In the genomic region with DNA sequence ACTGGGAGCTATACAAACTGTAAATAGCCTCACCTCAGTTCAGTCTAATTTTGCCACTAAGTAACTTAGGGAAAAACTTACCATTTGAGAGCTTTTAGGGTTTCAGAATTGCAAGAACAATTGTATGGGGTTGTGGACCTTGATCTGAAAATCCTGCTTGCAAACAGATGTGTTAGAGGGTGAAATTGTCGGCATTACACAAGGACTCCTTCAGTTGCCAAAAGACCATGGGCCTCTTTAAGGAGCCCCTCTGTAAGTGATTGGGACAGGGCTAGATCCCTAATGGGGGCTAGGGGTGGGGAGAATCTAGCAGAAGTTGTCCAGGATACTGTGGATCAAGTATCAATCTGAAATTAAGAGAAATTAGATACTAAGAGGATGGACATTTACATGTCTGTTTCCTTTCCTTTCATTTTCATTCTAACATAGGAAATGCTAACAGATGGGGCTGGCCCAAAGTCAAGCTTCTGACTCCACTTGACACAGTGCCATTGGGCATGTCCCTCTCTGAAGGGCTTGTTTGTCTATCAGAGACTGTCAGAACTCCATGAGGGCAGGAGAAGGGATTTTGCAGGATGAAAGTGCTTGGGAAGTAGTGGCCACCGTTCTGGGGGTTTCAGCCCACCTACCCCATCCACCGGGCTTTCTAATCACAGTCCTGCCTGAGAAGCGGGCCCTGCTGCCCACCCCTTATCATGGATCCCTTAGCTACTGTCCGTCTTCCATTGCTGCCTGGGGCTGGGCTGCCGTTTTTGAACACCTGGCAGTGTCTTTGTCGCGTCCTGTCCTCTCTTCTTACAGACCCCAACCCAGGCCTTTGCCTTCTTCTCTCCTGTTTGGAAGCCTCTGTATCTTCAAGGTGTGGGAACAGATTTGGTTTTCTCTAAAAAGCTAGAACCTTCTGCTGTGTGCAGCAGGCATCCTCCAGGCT, we compare ENCODE assay signal across 8 cellular contexts. TPM values are rescaled to one million over a fixed set of nuclear protein-coding genes. Genes with fewer than 3 reads are reported as not detected.
DNase-seq lines count a peak whose midpoint lies in the region; ATAC-seq and TF ChIP-seq lines count a peak whose summit lies in the region.

No MANE protein-coding gene starts in this region.

- no peak for TF ChIP-seq POLR2A in body of pancreas (IDR thresholded peaks at IDR 0.05)

- no peak overlapping the region for H2AFZ ChIP-seq in smooth muscle cell (ENCODE audit: low read depth)

- ATAC-seq in body of pancreas (no peak), right cardiac atrium (peak; percentile 67 to 70), GM21526 (IDR thresholded peaks at IDR 0.05; ENCODE audit: low FRiP score, unreplicated experiment) (no peak), GM18519 (IDR thresholded peaks at IDR 0.05; ENCODE audit: low FRiP score, unreplicated experiment) (no peak)

- DNase-seq in HFFc6, result no peak
- DNase-seq in body of pancreas, result peak; percentile 24 to 69 (median 47)
- peak; percentile 78 to 92 (median 82) for DNase-seq in right cardiac atrium
- no peak for DNase-seq in smooth muscle cell (lab: John Stamatoyannopoulos, UW; ENCODE audit: unreplicated experiment)
- DNase-seq in NCI-H128 (lab: John Stamatoyannopoulos, UW; ENCODE audit: unreplicated experiment), result no peak
- no peak for DNase-seq in HEK293T (ENCODE audit: extremely low spot score)

- H3K27ac ChIP-seq in body of pancreas (peak overlapping the region in 1 of 4 donors; percentile 23), right cardiac atrium (ENCODE audit: low read length) (peak overlapping the region; percentile 22), smooth muscle cell (ENCODE audit: low read depth) (no peak overlapping the region)

- H3K27ac Mint-ChIP-seq in HFFc6, result peak overlapping the region; percentile 52

- POLR2A ChIA-PET in HEK293T (lab: Yijun Ruan, JAX), result no interaction called here

- intact Hi-C loops in body of pancreas (cut with DNase I) (loop anchor here (10.0 kb wide), 1 partner anchor 178 kb away; no protein-coding TSS in a partner anchor), right cardiac atrium (cut with DNase I) (loop anchor here in 2 of 4 donors (10.0 kb wide), 2 partner anchors 58 to 178 kb away; a partner anchor contains a TSS)

- no peaks in the 10 kb centered on the region for H3K27me3 ChIP-seq in body of pancreas
- H3K27me3 ChIP-seq in right cardiac atrium (ENCODE audit: control insufficient read depth, insufficient read depth), result no peaks in the 10 kb centered on the region
- H3K27me3 ChIP-seq in smooth muscle cell (ENCODE audit: low read depth), result no peaks in the 10 kb centered on the region

- H3K9me3 Mint-ChIP-seq in HFFc6, result no peaks in the 10 kb centered on the region

- H3K36me3 ChIP-seq in body of pancreas (replicated peaks in 1 of 2; ENCODE audit: insufficient read depth in 1 of 2, low read depth in 2 of 2) (no peaks in the 10 kb centered on the region), smooth muscle cell (ENCODE audit: low read depth) (no peaks in the 10 kb centered on the region)

- H3K4me3 ChIP-seq in body of pancreas (no peak overlapping the region), right cardiac atrium (ENCODE audit: low read length) (no peak overlapping the region), smooth muscle cell (no peak overlapping the region)

- H3K4me3 Mint-ChIP-seq in HFFc6, result peak overlapping the region; percentile 81

- no peaks in the 10 kb centered on the region for H4K20me1 ChIP-seq in smooth muscle cell (ENCODE audit: low read depth)

- 74% methylated on average over 8 of the region's 8 CpGs for WGBS in body of pancreas, 2 donors
- WGBS in right cardiac atrium, result 36% methylated on average over 8 of the region's 8 CpGs
- WGBS in smooth muscle cell (ENCODE audit: low lambda C conversion rate), result 95% methylated on average over 8 of the region's 8 CpGs

- H3K9me3 ChIP-seq in body of pancreas, result no peaks in the 10 kb centered on the region
- no peaks in the 10 kb centered on the region for H3K9me3 ChIP-seq in right cardiac atrium (ENCODE audit: control insufficient read depth, low read length)
- no peaks in the 10 kb centered on the region for H3K9me3 ChIP-seq in smooth muscle cell (replicated peaks; ENCODE audit: low read depth)

- TF ChIP-seq CTCF in HFFc6 (IDR thresholded peaks at IDR 0.05), result no peak
- TF ChIP-seq CTCF in body of pancreas (IDR thresholded peaks at IDR 0.05), result no peak
- no peak for TF ChIP-seq CTCF in smooth muscle cell (IDR thresholded peaks at IDR 0.05; ENCODE audit: borderline replicate concordance, insufficient read depth, poor library complexity, severe bottlenecking)

- no peak overlapping the region for H3K9ac ChIP-seq in smooth muscle cell (ENCODE audit: low read depth)

- peaks cover 15% of the 10 kb centered on the region for H3K27me3 Mint-ChIP-seq in HFFc6 (ENCODE audit: insufficient read depth)

- no peaks in the 10 kb centered on the region for H3K36me3 Mint-ChIP-seq in HFFc6 (ENCODE audit: low read depth)

- CTCF ChIA-PET in HEK293T (lab: Yijun Ruan, JAX), result interaction anchor here (0.6 to 1.2 kb wide), 3 partner anchors 23 to 183 kb away, joined by 3 to 7 read pairs (median 3); no protein-coding TSS in a partner anchor

- H3K4me1 ChIP-seq in body of pancreas (peaks cover 4% of the 10 kb centered on the region), right cardiac atrium (ENCODE audit: control insufficient read depth, insufficient read depth, low read length) (peaks cover 10% of the 10 kb centered on the region), smooth muscle cell (ENCODE audit: low read depth) (peaks cover 15% of the 10 kb centered on the region)

- H3K4me2 ChIP-seq in smooth muscle cell, result peak overlapping the region; percentile 33

- H3K79me2 ChIP-seq in smooth muscle cell (ENCODE audit: low read depth), result no peaks in the 10 kb centered on the region

- H3F3A ChIP-seq in smooth muscle cell (ENCODE audit: low read depth), result no peaks in the 10 kb centered on the region

- H3K4me1 Mint-ChIP-seq in HFFc6 (ENCODE audit: low read depth), result peaks cover 35% of the 10 kb centered on the region

TF ChIP-seq in HEK293T, 16 proteins besides CTCF, POLR2A, EP300 and RAD21:
- TF ChIP-seq BHLHE40 (IDR thresholded peaks at IDR 0.05; ENCODE audit: borderline replicate concordance) (no peak), ZNF384 (IDR thresholded peaks at IDR 0.05) (no peak), TARDBP (IDR thresholded peaks at IDR 0.05) (no peak), ELF4 (IDR thresholded peaks at IDR 0.05) (no peak), FOXA1 (IDR thresholded peaks at IDR 0.05) (no peak), FOXK2 (IDR thresholded peaks at IDR 0.05) (no peak)

RNA-seq across cellular contexts. Expression of a gene that starts 54.7 kb away (rescaled TPM):
- total RNA-seq in HFFc6 (2021; fragmentation: NEBNext Ultra II Directional; extraction: Animal tissue kit (Norgen Biotek cat#: 25700)), result not detected
- 1 to 10 TPM; 1.3 to 1.6 TPM for total RNA-seq in body of pancreas
- total RNA-seq in right cardiac atrium, result 1 to 10 TPM in 2 of 4 donors, under 1 TPM in 2; 0.47 to 1.2 (median 0.86) TPM
- polyA plus RNA-seq in right cardiac atrium, result 0.70 TPM
- total RNA-seq in smooth muscle cell, result 0.04 TPM in 1 of 2 replicates, not detected in the other
- polyA plus RNA-seq in smooth muscle cell, result not detected in 2 replicates

Comparison
In these comparisons a context has a peak if more than half of its experiments do, and no peak if none do; other contexts are left out.
1. DNase-seq: peak in body of pancreas (4 of 4) and right cardiac atrium (3 of 3); none in HFFc6 (single experiment), smooth muscle cell (single experiment), NCI-H128 (single experiment) and HEK293T (single experiment).
2. ATAC-seq: peak in right cardiac atrium (2 of 2); none in body of pancreas (single experiment), GM21526 (single experiment) and GM18519 (single experiment).